Comparison of ENCODE assay signal across 17 cellular contexts in the genomic region with DNA sequence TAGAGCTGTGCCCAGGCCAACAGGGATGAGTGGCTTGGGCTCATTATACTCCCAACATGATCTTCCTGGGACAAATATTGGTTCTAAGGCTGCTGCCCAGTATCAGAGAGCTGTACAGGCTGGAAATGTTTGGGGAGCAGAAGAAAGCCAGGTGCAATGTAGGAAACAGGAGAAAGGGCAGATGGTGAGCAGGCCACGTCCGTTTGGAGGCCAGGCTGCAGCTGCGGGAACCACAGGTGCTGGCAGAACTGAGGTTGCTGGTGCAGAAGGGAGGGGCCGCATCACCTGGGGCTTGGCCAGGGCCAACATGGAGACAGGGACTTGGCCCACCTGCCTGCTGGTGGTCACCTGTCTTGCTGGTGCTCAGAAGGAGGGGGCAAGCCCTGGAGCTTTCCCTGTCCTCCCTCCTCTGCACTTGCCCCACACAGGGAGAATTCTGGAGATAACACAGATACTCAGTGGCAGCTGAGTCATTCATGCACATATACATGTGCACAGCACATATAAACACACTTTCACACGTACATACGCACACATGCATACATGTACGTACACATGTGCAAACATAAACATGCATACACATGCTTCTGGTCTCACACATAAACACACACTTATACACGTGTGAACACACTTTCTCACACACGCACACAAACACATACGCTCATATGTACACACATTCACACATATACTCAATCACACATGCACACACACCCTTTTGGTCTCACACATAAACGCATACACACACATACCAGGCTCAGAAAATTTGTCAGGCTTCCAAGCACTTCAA.
A peak's percentile ranks its signal among the peaks of the same experiment; 100 is the strongest.
DNase-seq lines count a peak whose midpoint lies in the region; ATAC-seq and TF ChIP-seq lines count a peak whose summit lies in the region.
"Had no signal": no experiment of that assay in that cellular context is flagged by ENCODE, and none has a peak within 500 bp of the region (broad histone marks: within the 10 kb centered on the region; RNA-seq: fewer than 3 reads in every experiment).

No MANE protein-coding gene starts in this region.

- H3K27me3 Mint-ChIP-seq in endodermal cell (ENCODE audit: insufficient read depth) = peaks cover 38% of the 10 kb centered on the region

- H3K4me3 ChIP-seq in endodermal cell (ENCODE audit: low read length) (no peak overlapping the region), PC-3 (ENCODE audit: low read length) (no peak overlapping the region)
- H3K4me3 ChIP-seq: HAP-1, PC-9, SJSA1 had no signal

- H3K79me2 ChIP-seq in PC-3 (ENCODE audit: low read length) = no peaks in the 10 kb centered on the region

- H4K20me1 ChIP-seq in PC-3 (ENCODE audit: low read length) = no peaks in the 10 kb centered on the region

- no peaks in the 10 kb centered on the region for H3K9me3 Mint-ChIP-seq in endodermal cell

- H3K36me3 ChIP-seq in endodermal cell (ENCODE audit: control insufficient read depth, insufficient read depth, low read length) (no peaks in the 10 kb centered on the region), PC-3 (ENCODE audit: low read depth, low read length) (no peaks in the 10 kb centered on the region)
- H3K36me3 ChIP-seq: HAP-1, SJSA1 had no signal

- no peaks in the 10 kb centered on the region for H3K36me3 Mint-ChIP-seq in endodermal cell (ENCODE audit: low read depth)

- no peak overlapping the region for H3K27ac Mint-ChIP-seq in endodermal cell

- no peak overlapping the region for H3K4me3 Mint-ChIP-seq in endodermal cell

- 82 to 86% methylated on average over 11 of the region's 11 CpGs for WGBS in endodermal cell (ENCODE audit: insufficient coverage in 1 of 2, insufficient read length in 1 of 2), 2 experiments

- H3K27me3 ChIP-seq in endodermal cell (ENCODE audit: control insufficient read depth, insufficient read depth, low read length, poor library complexity, severe bottlenecking) = no peaks in the 10 kb centered on the region
- H3K27me3 ChIP-seq in PC-3 (ENCODE audit: low read length) = no peaks in the 10 kb centered on the region

- CTCF ChIA-PET in PC-3 (lab: Charles Lee) = no interaction called here

- POLR2A ChIA-PET in PC-3 (lab: Charles Lee; ENCODE audit: unreplicated experiment) = no interaction called here

- peaks cover 31% of the 10 kb centered on the region for H3K4me1 Mint-ChIP-seq in endodermal cell

- DNase-seq in NCI-H446 treated with DMSO at 0.1 percent for 48 hours (lab: John Stamatoyannopoulos, UW) (peak; percentile 36), NCI-H446 (lab: John Stamatoyannopoulos, UW) (no peak), NCI-H146 (lab: John Stamatoyannopoulos, UW) (peak; percentile 88), RPMI8226 (peak; percentile 12), endodermal cell (peak; percentile 41), GM19238 (ENCODE audit: insufficient read length, low spot score) (no peak), mesenteric fat pad (ENCODE audit: low spot score) (no peak), PC-3 (no peak)
- DNase-seq: DND-41, GDM1, MV-4-11, NCI-H1436, NCI-H524 treated with DMSO at 0.1 percent for 48 hours, PC-9, SW 1271 had no signal

- TF ChIP-seq CTCF in endodermal cell (conservative IDR thresholded peaks at IDR 0.05) = no peak
- no peak for TF ChIP-seq CTCF in PC-3 (conservative IDR thresholded peaks at IDR 0.05; ENCODE audit: low read depth, low read length)

- H3K27ac ChIP-seq in endodermal cell (ENCODE audit: low read depth, low read length) = no peak overlapping the region
- H3K27ac ChIP-seq in PC-3 (ENCODE audit: low read length) = no peak overlapping the region
- H3K27ac ChIP-seq: PC-9, SJSA1 had no signal

- H3K9me3 ChIP-seq in endodermal cell (ENCODE audit: control insufficient read depth, low read length) (no peaks in the 10 kb centered on the region), PC-3 (ENCODE audit: low read length) (no peaks in the 10 kb centered on the region)
- H3K9me3 ChIP-seq: HAP-1, SJSA1 had no signal

- intact Hi-C loops in PC-3 (cut with micrococcal nuclease) = no loop called here

- BruUV-seq in PC-3 (replicated peaks; lab: Mats Ljungman, UMichigan) = no TSS peak

- no peak overlapping the region for H3K9ac ChIP-seq in endodermal cell (ENCODE audit: extremely low read depth, low read length, poor library complexity, severe bottlenecking)
- H3K9ac ChIP-seq in PC-3 (ENCODE audit: low read length) = no peak overlapping the region

- H2AFZ ChIP-seq in PC-3 (ENCODE audit: low read length) = no peak overlapping the region
- H2AFZ ChIP-seq: PC-9 had no signal

- H3F3A ChIP-seq in PC-3 (ENCODE audit: low read length, unreplicated experiment) = no peaks in the 10 kb centered on the region

- peaks cover 5% of the 10 kb centered on the region for H3K4me1 ChIP-seq in endodermal cell (ENCODE audit: control insufficient read depth, insufficient read depth, low read length)
- H3K4me1 ChIP-seq in PC-3 (ENCODE audit: insufficient read depth, low read length) = no peaks in the 10 kb centered on the region
- H3K4me1 ChIP-seq: HAP-1, SJSA1 had no signal

- no peaks in the 10 kb centered on the region for H3K9me2 ChIP-seq in PC-3 (replicated peaks; ENCODE audit: low read length)

- H3K4me2 ChIP-seq in PC-3 (ENCODE audit: low read length) = no peak overlapping the region
- H3K4me2 ChIP-seq: PC-9 had no signal

- ATAC-seq in PC-3 = no peak

Comparison
In these comparisons a context has a peak if more than half of its experiments do, and no peak if none do; other contexts are left out.
1. DNase-seq: peak in NCI-H446 treated with DMSO at 0.1 percent for 48 hours (single experiment), NCI-H146 (single experiment), RPMI8226 (single experiment) and endodermal cell (single experiment); none in NCI-H446 (0 of 2), GM19238 (single experiment), mesenteric fat pad (single experiment) and PC-3 (single experiment).